In the genomic region with DNA sequence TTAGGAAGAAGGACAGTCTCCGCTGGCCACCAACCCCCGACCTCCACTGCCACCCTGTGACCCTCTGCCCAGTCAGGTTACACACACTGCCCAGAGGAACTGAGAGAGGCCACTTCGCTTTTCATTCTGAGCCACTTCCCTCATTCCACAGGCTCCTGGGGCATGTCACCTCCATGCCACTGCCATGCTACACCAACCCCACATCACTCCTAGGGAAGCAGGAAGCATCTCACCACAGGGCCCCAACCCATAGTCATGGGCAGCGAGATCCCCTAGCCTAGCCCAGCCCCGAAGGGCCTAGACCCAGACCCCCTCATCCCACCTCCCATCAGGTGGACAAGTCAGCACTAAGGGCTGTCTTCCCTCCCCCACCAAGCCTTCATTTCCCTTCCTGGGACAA, we compare ENCODE assay signal across 12 cellular contexts. TPM values are rescaled to one million over a fixed set of nuclear protein-coding genes. Genes with fewer than 3 reads are reported as not detected.
DNase-seq lines count a peak whose midpoint lies in the region; ATAC-seq and TF ChIP-seq lines count a peak whose summit lies in the region.
"Had no signal": no experiment of that assay in that cellular context is flagged by ENCODE, and none has a peak within 500 bp of the region (broad histone marks: within the 10 kb centered on the region; RNA-seq: fewer than 3 reads in every experiment).

No MANE protein-coding gene starts in this region.

- H4K91ac ChIP-seq in trophoblast cell (ENCODE audit: low read depth, low read length): no peak overlapping the region

- H3K4ac ChIP-seq in trophoblast cell (ENCODE audit: low read depth, low read length): no peak overlapping the region

- intact Hi-C loops in CD8-positive, alpha-beta T cell (cut with DNase I, micrococcal nuclease): no loop called here

- no peak overlapping the region for H2BK12ac ChIP-seq in trophoblast cell (ENCODE audit: low read length)

- H3K9ac ChIP-seq in trophoblast cell (ENCODE audit: low read length): no peak overlapping the region

- H3K9me3 Mint-ChIP-seq in CD8-positive, alpha-beta T cell: no peaks in the 10 kb centered on the region

- H4K12ac ChIP-seq in trophoblast cell (ENCODE audit: low read depth, low read length): no peak overlapping the region

- ATAC-seq in CD8-positive, alpha-beta T cell: no peak
- no peak for ATAC-seq in GM19328 (IDR thresholded peaks at IDR 0.05; ENCODE audit: unreplicated experiment)
- ATAC-seq in HG03159 (IDR thresholded peaks at IDR 0.05; ENCODE audit: unreplicated experiment): no peak
- ATAC-seq: HCT116 had no signal

- H3K27ac Mint-ChIP-seq in CD8-positive, alpha-beta T cell: peak overlapping the region; percentile 96

- POLR2A ChIA-PET in CD8-positive, alpha-beta T cell (lab: Charles Lee): interaction anchor here (1.1 to 5.9 kb wide), 5 partner anchors 15 to 681 kb away, joined by 3 to 68 read pairs (median 7); a partner anchor contains a TSS

- no peaks in the 10 kb centered on the region for H3K79me2 ChIP-seq in trophoblast cell (ENCODE audit: control insufficient read depth, insufficient read depth, low read length, poor library complexity)

- H3K23ac ChIP-seq in trophoblast cell (ENCODE audit: low read length): no peak overlapping the region

- H2BK5ac ChIP-seq in trophoblast cell (ENCODE audit: low read depth, low read length, poor library complexity): no peak overlapping the region

- no peak overlapping the region for H3K4me2 ChIP-seq in trophoblast cell (ENCODE audit: low read length)

- no peak overlapping the region for H4K8ac ChIP-seq in trophoblast cell (ENCODE audit: low read depth, low read length)

- H3K4me3 Mint-ChIP-seq in CD8-positive, alpha-beta T cell: peak overlapping the region; percentile 95

- peaks cover 17% of the 10 kb centered on the region for H3K36me3 ChIP-seq in CD8-positive, alpha-beta T cell (ENCODE audit: insufficient read depth, low read length)
- H3K36me3 ChIP-seq in KOPT-K1 (ENCODE audit: insufficient read depth, low read length): peaks cover 25% of the 10 kb centered on the region; the same call in 1 of the 2 replicates
- no peaks in the 10 kb centered on the region for H3K36me3 ChIP-seq in trophoblast cell (ENCODE audit: control insufficient read depth in 1 of 2, insufficient read depth in 2 of 2, low read length in 2 of 2)

- no peaks in the 10 kb centered on the region for H3K27me3 ChIP-seq in CD8-positive, alpha-beta T cell (ENCODE audit: insufficient read depth, low read length)
- H3K27me3 ChIP-seq in trophoblast cell (ENCODE audit: insufficient read depth, low read length): no peaks in the 10 kb centered on the region

- TF ChIP-seq CTCF in CD8-positive, alpha-beta T cell (IDR thresholded peaks at IDR 0.05): no peak

- H3K4me1 Mint-ChIP-seq in CD8-positive, alpha-beta T cell (ENCODE audit: low read depth): peaks cover 46% of the 10 kb centered on the region

- no peak overlapping the region for H2BK120ac ChIP-seq in trophoblast cell (ENCODE audit: insufficient read depth, low read length, poor library complexity)

- H2AFZ ChIP-seq in trophoblast cell (ENCODE audit: insufficient read depth, low read length, poor library complexity): no peak overlapping the region

- WGBS in trophoblast cell (ENCODE audit: extremely low coverage, insufficient coverage, insufficient read length): no CpG with 5 or more reads among the region's 5 CpGs

- H3K9me3 ChIP-seq in CD8-positive, alpha-beta T cell (ENCODE audit: low read length): no peaks in the 10 kb centered on the region
- no peaks in the 10 kb centered on the region for H3K9me3 ChIP-seq in KOPT-K1 (ENCODE audit: insufficient read depth, low read length, poor library complexity, severe bottlenecking)
- H3K9me3 ChIP-seq in trophoblast cell (ENCODE audit: insufficient read depth, low read depth, low read length): no peaks in the 10 kb centered on the region

- no peak overlapping the region for H3K27ac ChIP-seq in CD8-positive, alpha-beta T cell (ENCODE audit: low read depth, low read length)
- H3K27ac ChIP-seq in KOPT-K1 (ENCODE audit: low read depth, low read length, poor library complexity, severe bottlenecking) (peak overlapping the region; percentile 99), caudate nucleus (ENCODE audit: low read depth, low read length) (peak overlapping the region; percentile 44), trophoblast cell (ENCODE audit: low read depth, low read length) (no peak overlapping the region)
- H3K27ac ChIP-seq: epithelial cell of prostate had no signal

- peaks cover 31% of the 10 kb centered on the region for H3K4me1 ChIP-seq in CD8-positive, alpha-beta T cell (ENCODE audit: insufficient read depth, low read length)
- H3K4me1 ChIP-seq in trophoblast cell (ENCODE audit: control insufficient read depth in 1 of 2, insufficient read depth in 2 of 2, low read length in 2 of 2): peaks cover 17 to 24% of the 10 kb centered on the region in 2 experiments

- DNase-seq in CD8-positive, alpha-beta T cell: no peak
- DNase-seq in caudate nucleus (lab: John Stamatoyannopoulos, UW): peak in 7 of 61 donors; percentile 8 to 42 (median 17)
- DNase-seq in trophoblast cell: no peak
- DNase-seq in NCI-H82 (lab: John Stamatoyannopoulos, UW): no peak
- no peak for DNase-seq in DMS153 treated with DMSO at 0.1 percent for 48 hours (lab: John Stamatoyannopoulos, UW; ENCODE audit: unreplicated experiment)
- DNase-seq: amniotic stem cell, NCI-H1092 treated with DMSO at 0.1 percent for 48 hours had no signal

- H3K14ac ChIP-seq in trophoblast cell (ENCODE audit: low read length): no peak overlapping the region

- H2AK5ac ChIP-seq in trophoblast cell (ENCODE audit: low read length): peak overlapping the region; percentile 20

- CTCF ChIA-PET in CD8-positive, alpha-beta T cell (lab: Charles Lee): interaction anchor here (1.0 to 23.9 kb wide), 8 partner anchors 14 to 116 kb away, joined by 3 to 541 read pairs (median 62); a partner anchor contains a TSS

- peak overlapping the region; percentile 92 for H3K4me3 ChIP-seq in CD8-positive, alpha-beta T cell (ENCODE audit: low read depth, low read length)
- no peak overlapping the region for H3K4me3 ChIP-seq in trophoblast cell (ENCODE audit: low read depth, low read length)

- H3K36me3 Mint-ChIP-seq in CD8-positive, alpha-beta T cell: peaks cover 37% of the 10 kb centered on the region

- peaks cover 4% of the 10 kb centered on the region for H3K79me1 ChIP-seq in trophoblast cell (ENCODE audit: low read length)

- H3K18ac ChIP-seq in trophoblast cell (ENCODE audit: low read length): no peak overlapping the region

- H3K27me3 Mint-ChIP-seq in CD8-positive, alpha-beta T cell (ENCODE audit: low read depth): no peaks in the 10 kb centered on the region

RNA-seq across cellular contexts. Expression of a gene that starts 1.4 kb away (rescaled TPM):
- total RNA-seq in CD8-positive, alpha-beta T cell: 100 to 1,000 TPM; 154 to 167 TPM
- polyA plus RNA-seq in trophoblast cell (2013): 1.1 and 1.5 TPM in 2 replicates

RNA-seq across cellular contexts. Expression of a gene that starts 17.1 kb away (rescaled TPM):
- total RNA-seq in CD8-positive, alpha-beta T cell: 1 to 10 TPM; 4.3 to 8.1 TPM
- 35.8 and 37.5 TPM in 2 replicates for polyA plus RNA-seq in trophoblast cell (2013)

RNA-seq across cellular contexts. Expression of a gene that starts 23.5 kb away (rescaled TPM):
- total RNA-seq in CD8-positive, alpha-beta T cell: not detected
- polyA plus RNA-seq in trophoblast cell (2013): 0.15 and 0.21 TPM in 2 replicates

RNA-seq across cellular contexts. Expression of a gene that starts 34.4 kb away (rescaled TPM):
- 1 to 10 TPM in 1 of 2 experiments, under 1 TPM in 1; 0.60 to 1.1 TPM for total RNA-seq in CD8-positive, alpha-beta T cell
- polyA plus RNA-seq in trophoblast cell (2013): 0.15 and 0.31 TPM in 2 replicates

RNA-seq across cellular contexts. Expression of a gene that starts 44.5 kb away (rescaled TPM):
- not detected for total RNA-seq in CD8-positive, alpha-beta T cell
- polyA plus RNA-seq in trophoblast cell (2013): not detected in 2 replicates

Comparison
In these comparisons a context has a peak if more than half of its experiments do, and no peak if none do; other contexts are left out.
1. H3K27ac ChIP-seq: peak in KOPT-K1 (single experiment) and caudate nucleus (single experiment); none in CD8-positive, alpha-beta T cell (single experiment) and trophoblast cell (single experiment).